ENCODE assay signal across 35 cellular contexts in the genomic region with DNA sequence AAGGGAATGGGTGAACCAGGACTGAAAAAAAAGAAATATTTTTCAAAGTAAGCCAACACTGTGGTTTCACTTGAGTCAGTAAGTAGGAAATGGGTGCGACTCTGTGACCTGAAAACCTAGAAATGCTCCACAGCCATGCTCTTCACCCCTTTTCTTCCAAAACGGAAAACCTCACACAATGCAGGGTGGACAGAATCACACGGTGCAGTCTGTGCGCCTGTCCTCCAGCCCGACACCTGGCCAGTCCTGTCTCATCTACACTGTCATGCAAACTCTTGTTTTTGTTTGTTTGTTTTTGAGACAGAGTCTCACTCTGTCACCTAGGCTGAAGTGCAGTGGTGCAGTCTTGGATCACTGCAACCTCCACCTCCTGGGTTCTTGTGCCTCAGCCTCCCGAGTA. TPM values are rescaled to one million over a fixed set of nuclear protein-coding genes. Genes with fewer than 3 reads are reported as not detected.
"Had no signal": no experiment of that assay in that cellular context is flagged by ENCODE, and none has a peak within 500 bp of the region (broad histone marks: within the 10 kb centered on the region; RNA-seq: fewer than 3 reads in every experiment).

No MANE protein-coding gene starts in this region.

- H3K36me3 ChIP-seq: brain microvascular endothelial cell had no signal

- ATAC-seq: activated CD8-positive, alpha-beta memory T cell treated with anti-CD3 and anti-CD28 coated beads, Interleukin-2, amount 10 ng/mL, durations not matched to agents 7 days and 5 days; activated naive CD8-positive, alpha-beta T cell treated with anti-CD3 and anti-CD28 coated beads, Interleukin-2, amount 50 U/mL, for 24 hours; Right ventricle myocardium inferior had no signal

- H3K27ac ChIP-seq: brain microvascular endothelial cell, Peyer's patch, RWPE1, VCaP had no signal

- H3K27me3 ChIP-seq: brain microvascular endothelial cell, Peyer's patch had no signal

- DNase-seq: activated B cell treated with CpG ODN at 0.5 μM for 24 hours; activated CD4-positive, alpha-beta memory T cell treated with anti-CD3 and anti-CD28 coated beads, Interleukin-2, amount 10 ng/mL, durations not matched to agents 7 days and 5 days; activated CD4-positive, alpha-beta T cell treated with anti-CD3 and anti-CD28 coated beads for 1 hour; activated CD4-positive, alpha-beta T cell treated with anti-CD3 and anti-CD28 coated beads for 48 hours; activated CD8-positive, alpha-beta memory T cell treated with anti-CD3 and anti-CD28 coated beads for 24 hours; activated CD8-positive, alpha-beta memory T cell treated with anti-CD3 and anti-CD28 coated beads, Interleukin-2, amount 10 ng/mL, durations not matched to agents 7 days and 5 days; activated CD8-positive, alpha-beta memory T cell treated with anti-CD3 and anti-CD28 coated beads, Interleukin-2, amount 50 U/mL, for 48 hours; activated effector memory CD4-positive, alpha-beta T cell treated with Interleukin-2 at 50 U/mL for 16 hours; activated naive CD4-positive, alpha-beta T cell treated with anti-CD3 and anti-CD28 coated beads, Interleukin-2, amount 10 ng/mL, durations not matched to agents 7 days and 5 days; activated naive CD8-positive, alpha-beta T cell treated with anti-CD3 and anti-CD28 coated beads, Interleukin-2, amount 50 U/mL, for 24 hours; activated T-cell treated with anti-CD3 and anti-CD28 coated beads, Interleukin-2, amount 50 U/mL, for 48 hours; anterior cingulate cortex; brain microvascular endothelial cell; central memory CD4-positive, alpha-beta T cell; Karpas-422; KBM-7; MV-4-11; NCI-H1092; NCI-H1436 treated with DMSO at 0.1 percent for 48 hours; NCI-H1694 treated with DMSO at 0.1 percent for 48 hours; NCI-H2029; NCI-H345; NCI-H524 treated with DMSO at 0.1 percent for 48 hours; NK-92 treated with Interleukin-12 subunit alpha and Interleukin-12 subunit beta, amount 100 ng/mL, for 24 hours; PC-3; Peyer's patch; SIG-M5; SW 1271; T-helper 1 cell; T-helper 9 cell had no signal

- H3K9me3 ChIP-seq: Peyer's patch had no signal

- H3K4me3 ChIP-seq: Peyer's patch had no signal

RNA-seq across cellular contexts. Expression of gene B3GALT5, which starts 53.3 kb away (rescaled TPM):
- total RNA-seq: activated B cell treated with CpG ODN at 0.5 μM for 24 hours; activated CD4-positive, alpha-beta memory T cell treated with anti-CD3 and anti-CD28 coated beads, Interleukin-2, amount 10 ng/mL, durations not matched to agents 7 days and 5 days; activated CD8-positive, alpha-beta memory T cell treated with anti-CD3 and anti-CD28 coated beads, Interleukin-2, amount 10 ng/mL, durations not matched to agents 7 days and 5 days; MCF 10A; NCI-H460 had no signal
